ENCODE assay signal across 20 cellular contexts in the genomic region with DNA sequence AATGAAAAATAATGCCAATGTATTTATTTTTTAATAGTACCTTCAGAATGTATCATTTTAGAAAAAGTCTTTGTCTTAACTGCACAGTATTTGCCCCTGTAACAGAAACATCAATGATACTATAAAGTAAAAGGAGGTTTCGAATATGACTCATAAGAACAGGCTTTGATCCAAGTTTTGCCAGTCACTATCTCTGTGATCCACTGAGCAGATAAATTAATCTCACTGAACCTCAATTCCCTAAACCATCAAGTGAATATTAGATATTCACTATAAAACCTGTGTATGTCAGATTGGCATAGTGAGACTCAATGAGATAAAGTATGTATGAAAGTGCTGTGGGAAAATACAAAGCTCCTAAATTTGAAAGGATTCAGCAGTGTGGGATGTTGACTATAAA.
DNase-seq lines count a peak whose midpoint lies in the region; ATAC-seq, FAIRE-seq and TF ChIP-seq lines count a peak whose summit lies in the region.
"Had no signal": no experiment of that assay in that cellular context is flagged by ENCODE, and none has a peak within 500 bp of the region (broad histone marks: within the 10 kb centered on the region; RNA-seq: fewer than 3 reads in every experiment).

No MANE protein-coding gene starts in this region.

- H3K27me3 Mint-ChIP-seq in mesothelial cell of epicardium (ENCODE audit: low read depth), result no peaks in the 10 kb centered on the region
- H3K27me3 Mint-ChIP-seq: type B pancreatic cell had no signal

- peaks cover 7% of the 10 kb centered on the region for H3K36me3 Mint-ChIP-seq in mesothelial cell of epicardium

- DNase-seq in EH (ENCODE audit: low read depth) (peak; percentile 62), RCC 7860 (ENCODE audit: low spot score) (peak; percentile 15), choroid plexus epithelial cell (ENCODE audit: low read depth) (peak; percentile 57), mesothelial cell of epicardium (ENCODE audit: low spot score in 2 of 2, unreplicated experiment in 2 of 2) (no peak), head of caudate nucleus (no peak), SW 1271 (lab: John Stamatoyannopoulos, UW) (no peak)
- DNase-seq: activated T-cell treated with anti-CD3 and anti-CD28 coated beads, Interleukin-2, amount 50 U/mL, for 48 hours; adrenal gland; BE2C; esophagus squamous epithelium; mesendoderm; NCI-H1048; NCI-H2171; right lobe of liver; SIG-M5; stimulated activated CD4-positive, alpha-beta T cell treated with anti-CD3 and anti-CD28 coated beads, Interleukin-4, amount 100 ng/mL, for 4 hours had no signal

- ATAC-seq in GM18861 (IDR thresholded peaks at IDR 0.05; ENCODE audit: unreplicated experiment) (no peak), HG03520 (IDR thresholded peaks at IDR 0.05; ENCODE audit: unreplicated experiment) (no peak)

- intact Hi-C loops in head of caudate nucleus (cut with DNase I), result no loop called here

- TF ChIP-seq CTCF in choroid plexus epithelial cell (conservative IDR thresholded peaks at IDR 0.05; ENCODE audit: low read depth, low read length), result no peak
- TF ChIP-seq CTCF in mesothelial cell of epicardium (IDR thresholded peaks at IDR 0.05; ENCODE audit: unreplicated experiment), result no peak

- H3K4me1 Mint-ChIP-seq in mesothelial cell of epicardium, result peaks cover 40% of the 10 kb centered on the region

- H3K27ac Mint-ChIP-seq in mesothelial cell of epicardium, result peak overlapping the region; percentile 96
- H3K27ac Mint-ChIP-seq: type B pancreatic cell had no signal

- no peak overlapping the region for H3K4me3 Mint-ChIP-seq in mesothelial cell of epicardium
- H3K4me3 Mint-ChIP-seq: type B pancreatic cell had no signal

- H3K4me3 ChIP-seq in choroid plexus epithelial cell (ENCODE audit: low read depth, low read length), result no peak overlapping the region
- H3K4me3 ChIP-seq: adrenal gland, esophagus squamous epithelium, right lobe of liver had no signal

- FAIRE-seq in RCC 7860 (lab: Jason Lieb, UNC), result peak; percentile 86
- FAIRE-seq: colon had no signal

- H3K9me3 Mint-ChIP-seq in mesothelial cell of epicardium, result peaks cover 4% of the 10 kb centered on the region
- H3K9me3 Mint-ChIP-seq: type B pancreatic cell had no signal

Comparison
In these comparisons a context has a peak if more than half of its experiments do, and no peak if none do; other contexts are left out.
1. DNase-seq: peak in EH (single experiment), RCC 7860 (single experiment) and choroid plexus epithelial cell (single experiment); none in mesothelial cell of epicardium (0 of 2), head of caudate nucleus (0 of 42) and SW 1271 (0 of 2).